33 cellular contexts compared by ENCODE assay signal in the genomic region with DNA sequence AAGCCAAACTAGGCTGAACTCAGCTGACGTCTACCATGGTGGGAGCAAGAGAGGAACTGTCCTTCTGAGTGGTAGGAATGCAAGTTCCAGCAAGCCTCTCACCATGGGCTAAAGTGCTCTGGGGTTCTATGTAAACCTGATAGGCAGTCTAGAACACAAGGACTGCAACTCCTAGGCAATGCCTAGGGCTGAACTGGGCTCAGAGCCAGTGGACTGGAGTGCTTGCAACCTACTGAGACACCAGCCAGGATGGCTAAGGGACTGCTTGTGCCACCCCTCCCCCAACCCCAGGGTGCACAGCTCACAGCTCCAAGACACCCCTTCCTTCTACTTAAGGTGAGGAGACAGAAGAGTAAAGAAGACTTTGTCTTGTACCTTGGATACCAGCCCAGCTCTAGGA.
"Had no signal": no experiment of that assay in that cellular context is flagged by ENCODE, and none has a peak within 500 bp of the region (broad histone marks: within the 10 kb centered on the region; RNA-seq: fewer than 3 reads in every experiment).

No MANE protein-coding gene starts in this region.

- H3K27ac Mint-ChIP-seq: activated B cell treated with CpG ODN at 0.5 μM for 24 hours; activated CD4-positive, alpha-beta memory T cell treated with anti-CD3 and anti-CD28 coated beads for 36 hours; activated naive CD4-positive, alpha-beta T cell treated with anti-CD3 and anti-CD28 coated beads, Interleukin-2, amount 10 ng/mL, durations not matched to agents 7 days and 5 days; activated naive CD8-positive, alpha-beta T cell treated with anti-CD3 and anti-CD28 coated beads for 36 hours; activated T-helper 1 cell treated with anti-CD3 and anti-CD28 coated beads, Interleukin-12 subunit alpha, Interleukin-12 subunit beta, Interleukin-2, Interleukin-4 antibody, amounts not matched to agents 30 ng/mL and 10 ng/mL and 1 ng/mL, durations not matched to agents 14 hours and 24 hours and 36 hours; T-cell; T-helper 17 cell had no signal

- H3K4me3 ChIP-seq: PC-9 had no signal

- H3K9me3 Mint-ChIP-seq: activated B cell treated with CpG ODN at 0.5 μM for 24 hours; activated CD4-positive, alpha-beta memory T cell treated with anti-CD3 and anti-CD28 coated beads for 36 hours; activated naive CD4-positive, alpha-beta T cell treated with anti-CD3 and anti-CD28 coated beads, Interleukin-2, amount 10 ng/mL, durations not matched to agents 7 days and 5 days; activated naive CD8-positive, alpha-beta T cell treated with anti-CD3 and anti-CD28 coated beads for 36 hours; activated T-cell treated with anti-CD3 and anti-CD28 coated beads, Interleukin-2, amount 50 U/mL, for 4 hours; activated T-helper 1 cell treated with anti-CD3 and anti-CD28 coated beads, Interleukin-12 subunit alpha, Interleukin-12 subunit beta, Interleukin-2, Interleukin-4 antibody, amounts not matched to agents 30 ng/mL and 10 ng/mL and 1 ng/mL, durations not matched to agents 14 hours and 24 hours and 36 hours; T-cell had no signal

- H3K36me3 Mint-ChIP-seq: activated CD4-positive, alpha-beta memory T cell treated with anti-CD3 and anti-CD28 coated beads for 36 hours; activated naive CD4-positive, alpha-beta T cell treated with anti-CD3 and anti-CD28 coated beads, Interleukin-2, amount 10 ng/mL, durations not matched to agents 7 days and 5 days; activated naive CD8-positive, alpha-beta T cell treated with anti-CD3 and anti-CD28 coated beads for 36 hours; T-cell had no signal

- H3K27ac ChIP-seq: KMS-11, PC-9, RWPE1, VCaP had no signal

- ATAC-seq: activated T-cell treated with anti-CD3 and anti-CD28 coated beads, Interleukin-2, amount 50 U/mL, for 4 hours; Right ventricle myocardium inferior; SK-N-SH treated with all-trans-retinoic acid at 6 μM for 48 hours; T-cell; T-helper 17 cell had no signal

- DNase-seq: activated B cell treated with CpG ODN at 0.5 μM for 24 hours; activated CD4-positive, alpha-beta memory T cell treated with anti-CD3 and anti-CD28 coated beads for 36 hours; activated CD4-positive, alpha-beta T cell treated with anti-CD3 and anti-CD28 coated beads for 4 hours; activated CD4-positive, alpha-beta T cell treated with anti-CD3 and anti-CD28 coated beads, Interleukin-2, amount 50 U/mL, for 1 hour; activated CD4-positive, CD25-positive, alpha-beta regulatory T cell treated with anti-CD3 and anti-CD28 coated beads, Interleukin-2, amount 50 U/mL, for 72 hours; activated CD8-positive, alpha-beta memory T cell treated with anti-CD3 and anti-CD28 coated beads, Interleukin-2, amount 50 U/mL, for 4 hours; activated gamma-delta T cell treated with Interleukin-2 at 50 U/mL for 16 hours; activated naive CD4-positive, alpha-beta T cell treated with anti-CD3 and anti-CD28 coated beads, Interleukin-2, amount 10 ng/mL, durations not matched to agents 7 days and 5 days; activated naive CD8-positive, alpha-beta T cell treated with anti-CD3 and anti-CD28 coated beads for 36 hours; activated T-cell treated with anti-CD3 and anti-CD28 coated beads for 4 hours; activated T-cell treated with anti-CD3 and anti-CD28 coated beads, Interleukin-2, amount 50 U/mL, for 4 hours; amniotic stem cell; aorta; NCI-H1105; NCI-H1417 treated with DMSO at 0.1 percent for 48 hours; NCI-H187 treated with DMSO at 0.1 percent for 48 hours; NCI-H2081; NCI-H345; NCI-H510A; NCI-H526; NCI-H748 treated with DMSO at 0.1 percent for 48 hours; NK-92 treated with Interleukin-12 subunit alpha and Interleukin-12 subunit beta, amount 100 ng/mL, for 24 hours; PC-9; SIG-M5; T-cell; T-helper 17 cell had no signal

- H3K4me3 Mint-ChIP-seq: activated B cell treated with CpG ODN at 0.5 μM for 24 hours; activated CD4-positive, alpha-beta memory T cell treated with anti-CD3 and anti-CD28 coated beads for 36 hours; activated naive CD4-positive, alpha-beta T cell treated with anti-CD3 and anti-CD28 coated beads, Interleukin-2, amount 10 ng/mL, durations not matched to agents 7 days and 5 days; activated naive CD8-positive, alpha-beta T cell treated with anti-CD3 and anti-CD28 coated beads for 36 hours; activated T-cell treated with anti-CD3 and anti-CD28 coated beads, Interleukin-2, amount 50 U/mL, for 4 hours; activated T-helper 1 cell treated with anti-CD3 and anti-CD28 coated beads, Interleukin-12 subunit alpha, Interleukin-12 subunit beta, Interleukin-2, Interleukin-4 antibody, amounts not matched to agents 30 ng/mL and 10 ng/mL and 1 ng/mL, durations not matched to agents 14 hours and 24 hours and 36 hours; T-cell; T-helper 17 cell had no signal

- FAIRE-seq: RCC 7860 had no signal

- H3K4me1 Mint-ChIP-seq: activated B cell treated with CpG ODN at 0.5 μM for 24 hours; activated naive CD4-positive, alpha-beta T cell treated with anti-CD3 and anti-CD28 coated beads, Interleukin-2, amount 10 ng/mL, durations not matched to agents 7 days and 5 days; activated naive CD8-positive, alpha-beta T cell treated with anti-CD3 and anti-CD28 coated beads for 36 hours; T-cell; T-helper 17 cell had no signal
